37 cellular contexts compared by ENCODE assay signal in genomic region chr17:44741316-44741715, GRCh38. TPM values are rescaled to one million over a fixed set of nuclear protein-coding genes. Genes with fewer than 3 reads are reported as not detected.
"Had no signal": no experiment of that assay in that cellular context is flagged by ENCODE, and none has a peak within 500 bp of the region (broad histone marks: within the 10 kb centered on the region; RNA-seq: fewer than 3 reads in every experiment).

No MANE protein-coding gene starts in this region.

- H3K4me1 Mint-ChIP-seq: activated naive CD4-positive, alpha-beta T cell treated with anti-CD3 and anti-CD28 coated beads, Interleukin-2, amount 10 ng/mL, durations not matched to agents 7 days and 5 days; activated naive CD4-positive, alpha-beta T cell treated with anti-CD3 and anti-CD28 coated beads, Interleukin-2, amount 50 U/mL, for 24 hours; activated naive CD8-positive, alpha-beta T cell treated with anti-CD3 and anti-CD28 coated beads for 36 hours; activated naive CD8-positive, alpha-beta T cell treated with anti-CD3 and anti-CD28 coated beads, Interleukin-2, amount 10 ng/mL, durations not matched to agents 7 days and 5 days; activated naive CD8-positive, alpha-beta T cell treated with anti-CD3 and anti-CD28 coated beads, Interleukin-2, amount 50 U/mL, for 24 hours; activated T-helper 17 cell treated with anti-CD3 and anti-CD28 coated beads, Interleukin-2, amount 50 U/mL, for 72 hours; brain; central memory CD8-positive, alpha-beta T cell had no signal

- H3K4me3 Mint-ChIP-seq: activated naive CD4-positive, alpha-beta T cell treated with anti-CD3 and anti-CD28 coated beads for 36 hours; activated naive CD4-positive, alpha-beta T cell treated with anti-CD3 and anti-CD28 coated beads, Interleukin-2, amount 10 ng/mL, durations not matched to agents 7 days and 5 days; activated naive CD4-positive, alpha-beta T cell treated with anti-CD3 and anti-CD28 coated beads, Interleukin-2, amount 50 U/mL, for 24 hours; activated naive CD8-positive, alpha-beta T cell; activated naive CD8-positive, alpha-beta T cell treated with anti-CD3 and anti-CD28 coated beads for 36 hours; activated naive CD8-positive, alpha-beta T cell treated with anti-CD3 and anti-CD28 coated beads, Interleukin-2, amount 10 ng/mL, durations not matched to agents 7 days and 5 days; activated naive CD8-positive, alpha-beta T cell treated with anti-CD3 and anti-CD28 coated beads, Interleukin-2, amount 50 U/mL, for 24 hours; activated T-cell treated with anti-CD3 and anti-CD28 coated beads, Interleukin-2, amount 50 U/mL, for 24 hours; activated T-cell treated with anti-CD3 and anti-CD28 coated beads, Interleukin-2, amount 50 U/mL, for 4 hours; activated T-cell treated with anti-CD3 and anti-CD28 coated beads, Interleukin-2, amount 50 U/mL, for 72 hours; activated T-helper 1 cell treated with anti-CD3 and anti-CD28 coated beads, Interleukin-12 subunit alpha, Interleukin-12 subunit beta, Interleukin-2, Interleukin-4 antibody, amounts not matched to agents 30 ng/mL and 10 ng/mL and 1 ng/mL, durations not matched to agents 14 hours and 24 hours and 36 hours; activated T-helper 17 cell treated with anti-CD3 and anti-CD28 coated beads, Interleukin-2, amount 50 U/mL, for 72 hours; brain; central memory CD8-positive, alpha-beta T cell had no signal

- H3K27me3 ChIP-seq: adrenal gland, ascending aorta, body of pancreas, brain microvascular endothelial cell, breast epithelium, cardiac muscle cell had no signal

- H3K36me3 ChIP-seq: adrenal gland, ascending aorta, brain microvascular endothelial cell, breast epithelium, cardiac muscle cell had no signal

- H3K27ac Mint-ChIP-seq: activated naive CD4-positive, alpha-beta T cell treated with anti-CD3 and anti-CD28 coated beads for 36 hours; activated naive CD4-positive, alpha-beta T cell treated with anti-CD3 and anti-CD28 coated beads, Interleukin-2, amount 10 ng/mL, durations not matched to agents 7 days and 5 days; activated naive CD4-positive, alpha-beta T cell treated with anti-CD3 and anti-CD28 coated beads, Interleukin-2, amount 50 U/mL, for 24 hours; activated naive CD8-positive, alpha-beta T cell; activated naive CD8-positive, alpha-beta T cell treated with anti-CD3 and anti-CD28 coated beads for 36 hours; activated naive CD8-positive, alpha-beta T cell treated with anti-CD3 and anti-CD28 coated beads, Interleukin-2, amount 10 ng/mL, durations not matched to agents 7 days and 5 days; activated naive CD8-positive, alpha-beta T cell treated with anti-CD3 and anti-CD28 coated beads, Interleukin-2, amount 50 U/mL, for 24 hours; activated T-cell treated with anti-CD3 and anti-CD28 coated beads, Interleukin-2, amount 50 U/mL, for 24 hours; activated T-cell treated with anti-CD3 and anti-CD28 coated beads, Interleukin-2, amount 50 U/mL, for 72 hours; activated T-helper 1 cell treated with anti-CD3 and anti-CD28 coated beads, Interleukin-12 subunit alpha, Interleukin-12 subunit beta, Interleukin-2, Interleukin-4 antibody, amounts not matched to agents 30 ng/mL and 10 ng/mL and 1 ng/mL, durations not matched to agents 14 hours and 24 hours and 36 hours; activated T-helper 17 cell treated with anti-CD3 and anti-CD28 coated beads, Interleukin-2, amount 50 U/mL, for 72 hours; activated T-helper 2 cell treated with anti-CD3 and anti-CD28 coated beads, Interferon-gamma antibody, Interleukin-2, Interleukin-4, amounts not matched to agents 10 μg/mL and 5 μg/mL and 100 μg/mL, durations not matched to agents 14 hours and 24 hours and 36 hours; brain had no signal

- H3K4me1 ChIP-seq: adrenal gland, ascending aorta, body of pancreas, breast epithelium had no signal

- H3K9me3 Mint-ChIP-seq: activated naive CD4-positive, alpha-beta T cell treated with anti-CD3 and anti-CD28 coated beads for 36 hours; activated naive CD4-positive, alpha-beta T cell treated with anti-CD3 and anti-CD28 coated beads, Interleukin-2, amount 10 ng/mL, durations not matched to agents 7 days and 5 days; activated naive CD4-positive, alpha-beta T cell treated with anti-CD3 and anti-CD28 coated beads, Interleukin-2, amount 50 U/mL, for 24 hours; activated naive CD4-positive, alpha-beta T cell treated with anti-CD3 and anti-CD28 coated beads, Interleukin-2, amount 50 U/mL, for 72 hours; activated naive CD8-positive, alpha-beta T cell treated with anti-CD3 and anti-CD28 coated beads for 36 hours; activated naive CD8-positive, alpha-beta T cell treated with anti-CD3 and anti-CD28 coated beads, Interleukin-2, amount 10 ng/mL, durations not matched to agents 7 days and 5 days; activated naive CD8-positive, alpha-beta T cell treated with anti-CD3 and anti-CD28 coated beads, Interleukin-2, amount 50 U/mL, for 24 hours; activated T-cell treated with anti-CD3 and anti-CD28 coated beads, Interleukin-2, amount 50 U/mL, for 24 hours; activated T-cell treated with anti-CD3 and anti-CD28 coated beads, Interleukin-2, amount 50 U/mL, for 4 hours; activated T-cell treated with anti-CD3 and anti-CD28 coated beads, Interleukin-2, amount 50 U/mL, for 72 hours; activated T-helper 1 cell treated with anti-CD3 and anti-CD28 coated beads, Interleukin-12 subunit alpha, Interleukin-12 subunit beta, Interleukin-2, Interleukin-4 antibody, amounts not matched to agents 30 ng/mL and 10 ng/mL and 1 ng/mL, durations not matched to agents 14 hours and 24 hours and 36 hours; activated T-helper 17 cell treated with anti-CD3 and anti-CD28 coated beads, Interleukin-2, amount 50 U/mL, for 72 hours; activated T-helper 2 cell treated with anti-CD3 and anti-CD28 coated beads, Interferon-gamma antibody, Interleukin-2, Interleukin-4, amounts not matched to agents 10 μg/mL and 5 μg/mL and 100 μg/mL, durations not matched to agents 14 hours and 24 hours and 36 hours; brain; central memory CD8-positive, alpha-beta T cell had no signal

- H3K27me3 Mint-ChIP-seq: activated naive CD4-positive, alpha-beta T cell treated with anti-CD3 and anti-CD28 coated beads, Interleukin-2, amount 10 ng/mL, durations not matched to agents 7 days and 5 days; activated naive CD4-positive, alpha-beta T cell treated with anti-CD3 and anti-CD28 coated beads, Interleukin-2, amount 50 U/mL, for 24 hours; activated naive CD8-positive, alpha-beta T cell; activated naive CD8-positive, alpha-beta T cell treated with anti-CD3 and anti-CD28 coated beads for 36 hours; activated naive CD8-positive, alpha-beta T cell treated with anti-CD3 and anti-CD28 coated beads, Interleukin-2, amount 10 ng/mL, durations not matched to agents 7 days and 5 days; activated naive CD8-positive, alpha-beta T cell treated with anti-CD3 and anti-CD28 coated beads, Interleukin-2, amount 50 U/mL, for 24 hours; activated T-cell treated with anti-CD3 and anti-CD28 coated beads, Interleukin-2, amount 50 U/mL, for 24 hours; activated T-helper 17 cell treated with anti-CD3 and anti-CD28 coated beads, Interleukin-2, amount 50 U/mL, for 72 hours; brain; central memory CD8-positive, alpha-beta T cell had no signal

- ATAC-seq: activated naive CD4-positive, alpha-beta T cell treated with anti-CD3 and anti-CD28 coated beads, Interleukin-2, amount 50 U/mL, for 72 hours; activated naive CD8-positive, alpha-beta T cell treated with anti-CD3 and anti-CD28 coated beads, Interleukin-2, amount 50 U/mL, for 24 hours; activated T-cell treated with anti-CD3 and anti-CD28 coated beads, Interleukin-2, amount 50 U/mL, for 4 hours; activated T-cell treated with anti-CD3 and anti-CD28 coated beads, Interleukin-2, amount 50 U/mL, for 72 hours; activated T-helper 17 cell treated with anti-CD3 and anti-CD28 coated beads, Interleukin-2, amount 50 U/mL, for 72 hours; body of pancreas had no signal

- H3K9me3 ChIP-seq: adrenal gland, ascending aorta, body of pancreas, breast epithelium had no signal

- H3K27ac ChIP-seq: adrenal gland, ascending aorta, body of pancreas, brain microvascular endothelial cell, breast epithelium, cardiac muscle cell had no signal

- DNase-seq: activated effector memory CD4-positive, alpha-beta T cell treated with anti-CD3 and anti-CD28 coated beads, Interleukin-2, amount 50 U/mL, for 16 hours; activated effector memory CD4-positive, alpha-beta T cell treated with Interleukin-2 at 50 U/mL for 16 hours; activated gamma-delta T cell; activated gamma-delta T cell treated with Interleukin-2 at 50 U/mL for 16 hours; activated naive CD4-positive, alpha-beta T cell; activated naive CD4-positive, alpha-beta T cell treated with anti-CD3 and anti-CD28 coated beads for 36 hours; activated naive CD4-positive, alpha-beta T cell treated with anti-CD3 and anti-CD28 coated beads, Interleukin-2, amount 10 ng/mL, durations not matched to agents 7 days and 5 days; activated naive CD4-positive, alpha-beta T cell treated with anti-CD3 and anti-CD28 coated beads, Interleukin-2, amount 50 U/mL, for 16 hours; activated naive CD4-positive, alpha-beta T cell treated with Interleukin-2 at 50 U/mL for 16 hours; activated naive CD8-positive, alpha-beta T cell treated with anti-CD3 and anti-CD28 coated beads for 36 hours; activated naive CD8-positive, alpha-beta T cell treated with anti-CD3 and anti-CD28 coated beads, Interleukin-2, amount 10 ng/mL, durations not matched to agents 7 days and 5 days; activated naive CD8-positive, alpha-beta T cell treated with anti-CD3 and anti-CD28 coated beads, Interleukin-2, amount 50 U/mL, for 24 hours; activated T-cell treated with anti-CD3 and anti-CD28 coated beads, Interleukin-2, amount 50 U/mL, for 1 hour; activated T-cell treated with anti-CD3 and anti-CD28 coated beads, Interleukin-2, amount 50 U/mL, for 24 hours; activated T-cell treated with anti-CD3 and anti-CD28 coated beads, Interleukin-2, amount 50 U/mL, for 4 hours; activated T-cell treated with anti-CD3 and anti-CD28 coated beads, Interleukin-2, amount 50 U/mL, for 48 hours; activated T-cell treated with anti-CD3 and anti-CD28 coated beads, Interleukin-2, amount 50 U/mL, for 72 hours; adrenal gland; amniotic stem cell; amygdala; anterior cingulate cortex; aorta; body of pancreas; brain microvascular endothelial cell; central memory CD4-positive, alpha-beta T cell; cerebellar nuclear complex had no signal

- H3K4me3 ChIP-seq: adrenal gland, ascending aorta, body of pancreas, breast epithelium, cardiac muscle cell had no signal

RNA-seq across cellular contexts. Expression of gene ADAM11, which starts 17.5 kb away (rescaled TPM):
- total RNA-seq: ascending aorta had no signal
